Comparison of ENCODE assay signal across 11 cellular contexts in the genomic region with DNA sequence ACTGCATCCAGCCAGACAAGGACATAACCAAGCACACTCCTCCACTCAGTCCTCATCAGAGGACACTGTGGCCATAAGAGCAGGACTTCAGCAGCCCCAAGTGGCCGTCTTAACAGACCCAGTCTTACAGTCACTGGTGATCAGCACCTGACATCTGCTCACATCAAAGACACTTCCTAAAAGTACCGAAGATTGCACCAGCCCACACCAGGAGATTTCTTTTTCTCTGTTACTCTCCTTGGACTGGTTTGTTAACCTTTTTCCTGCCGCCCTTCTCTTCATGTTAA. TPM values are rescaled to one million over a fixed set of nuclear protein-coding genes. Genes with fewer than 3 reads are reported as not detected.
A peak's percentile ranks its signal among the peaks of the same experiment; 100 is the strongest.
DNase-seq lines count a peak whose midpoint lies in the region; ATAC-seq and TF ChIP-seq lines count a peak whose summit lies in the region.
"Had no signal": no experiment of that assay in that cellular context is flagged by ENCODE, and none has a peak within 500 bp of the region (broad histone marks: within the 10 kb centered on the region; RNA-seq: fewer than 3 reads in every experiment).

No MANE protein-coding gene starts in this region.

- H3K36me3 Mint-ChIP-seq in activated CD4-positive, alpha-beta T cell treated with anti-CD3 and anti-CD28 coated beads, Interleukin-2, amount 10 ng/mL, durations not matched to agents 24 days and 14 days (ENCODE audit: low read depth), result peaks cover 5% of the 10 kb centered on the region

- no peaks in the 10 kb centered on the region for H3K4me1 ChIP-seq in prostate gland (replicated peaks)

- H3K27me3 ChIP-seq in dorsolateral prefrontal cortex (peaks cover 0 to 18% (median 0%) of the 10 kb centered on the region in 45 donors), prostate gland (replicated peaks; ENCODE audit: insufficient read depth) (no peaks in the 10 kb centered on the region)
- H3K27me3 ChIP-seq: right atrium auricular region, SJCRH30 had no signal

- H3K9me3 ChIP-seq in prostate gland, result no peaks in the 10 kb centered on the region
- H3K9me3 ChIP-seq: heart left ventricle, right atrium auricular region, SJCRH30 had no signal

- ATAC-seq in GM21381 (IDR thresholded peaks at IDR 0.05; ENCODE audit: unreplicated experiment) (no peak), GM19455 (IDR thresholded peaks at IDR 0.05; ENCODE audit: unreplicated experiment) (no peak)

- peak overlapping the region; percentile 99 for H3K27ac Mint-ChIP-seq in activated CD4-positive, alpha-beta T cell treated with anti-CD3 and anti-CD28 coated beads, Interleukin-2, amount 10 ng/mL, durations not matched to agents 24 days and 14 days

- H3K4me1 Mint-ChIP-seq in activated CD4-positive, alpha-beta T cell treated with anti-CD3 and anti-CD28 coated beads, Interleukin-2, amount 10 ng/mL, durations not matched to agents 24 days and 14 days, result peaks cover 65% of the 10 kb centered on the region

- H3K27me3 Mint-ChIP-seq in activated CD4-positive, alpha-beta T cell treated with anti-CD3 and anti-CD28 coated beads, Interleukin-2, amount 10 ng/mL, durations not matched to agents 24 days and 14 days, result no peaks in the 10 kb centered on the region

- TF ChIP-seq CTCF in NB4 (IDR thresholded peaks at IDR 0.05; ENCODE audit: low read depth, low read length) (no peak), dorsolateral prefrontal cortex (IDR thresholded peaks at IDR 0.05 in 54 of 56, conservative IDR thresholded peaks at IDR 0.05 in 2 of 56; ENCODE audit: low read depth in 1 of 56, partially characterized antibody in 56 of 56) (peak in 24 of 56 donors; percentile 12 to 57 (median 34)), prostate gland (IDR thresholded peaks at IDR 0.05) (no peak)

- intact Hi-C loops in activated CD4-positive, alpha-beta T cell treated with anti-CD3 and anti-CD28 coated beads, Interleukin-2, amount 10 ng/mL, durations not matched to agents 24 days and 14 days (cut with micrococcal nuclease), result no loop called here
- intact Hi-C loops in dorsolateral prefrontal cortex (cut with DNase I), result loop anchor here (1.0 to 5.0 kb wide), 5 partner anchors 20 to 55 kb away; a partner anchor contains a TSS
- intact Hi-C loops in prostate gland (cut with DNase I), result no loop called here

- no peaks in the 10 kb centered on the region for H3K9me3 Mint-ChIP-seq in activated CD4-positive, alpha-beta T cell treated with anti-CD3 and anti-CD28 coated beads, Interleukin-2, amount 10 ng/mL, durations not matched to agents 24 days and 14 days

- H3K4me3 Mint-ChIP-seq in activated CD4-positive, alpha-beta T cell treated with anti-CD3 and anti-CD28 coated beads, Interleukin-2, amount 10 ng/mL, durations not matched to agents 24 days and 14 days, result peak overlapping the region; percentile 95

- DNase-seq in activated CD4-positive, alpha-beta T cell treated with anti-CD3 and anti-CD28 coated beads, Interleukin-2, amount 10 ng/mL, durations not matched to agents 24 days and 14 days, result no peak
- no peak for DNase-seq in activated CD4-positive, alpha-beta T cell treated with anti-CD3 and anti-CD28 coated beads, Interleukin-2, amount 50 U/mL, for 1 hour
- DNase-seq in NB4 (ENCODE audit: low read depth) (peak; percentile 25), dorsolateral prefrontal cortex (peak in 3 of 10 donors; percentile 59 to 71 (median 66)), renal cortical epithelial cell (ENCODE audit: low read depth) (peak; percentile 33), prostate gland (ENCODE audit: low spot score) (no peak)
- DNase-seq: SJCRH30 had no signal

- H3K4me3 ChIP-seq in NB4 (ENCODE audit: low read depth, low read length) (no peak overlapping the region), dorsolateral prefrontal cortex (peak overlapping the region in 15 of 59 donors; percentile 56 to 74 (median 61)), prostate gland (no peak overlapping the region)
- H3K4me3 ChIP-seq: SJCRH30 had no signal

- 45% methylated on average over 3 of the region's 3 CpGs for WGBS in prostate gland

- TF ChIP-seq POLR2A in NB4 (IDR thresholded peaks at IDR 0.05; ENCODE audit: extremely low read depth, insufficient read length) (no peak), prostate gland (IDR thresholded peaks at IDR 0.05) (no peak)

- H3K36me3 ChIP-seq in prostate gland, result no peaks in the 10 kb centered on the region
- H3K36me3 ChIP-seq: heart left ventricle, right atrium auricular region, SJCRH30 had no signal

- H3K27ac ChIP-seq in dorsolateral prefrontal cortex (peak overlapping the region in 45 of 59 donors; percentile 0 to 98 (median 88)), prostate gland (no peak overlapping the region)
- H3K27ac ChIP-seq: heart left ventricle, right atrium auricular region, SJCRH30 had no signal

RNA-seq across cellular contexts. Expression of a gene that starts 44.1 kb away (rescaled TPM):
- total RNA-seq in activated CD4-positive, alpha-beta T cell treated with anti-CD3 and anti-CD28 coated beads, Interleukin-2, amount 10 ng/mL, durations not matched to agents 24 days and 14 days, result 97.4 and 103 TPM in 2 replicates
- total RNA-seq in dorsolateral prefrontal cortex (100 to 1,000 TPM in 1 of 120 experiments, 10 to 100 TPM in 119; 47.0 to 101 (median 70.2) TPM), renal cortical epithelial cell (74.3 and 75.7 TPM in 2 replicates), prostate gland (10 to 100 TPM; 35.0 to 49.9 TPM)

RNA-seq across cellular contexts. Expression of a gene that starts 52.0 kb away (rescaled TPM):
- 166 and 167 TPM in 2 replicates for total RNA-seq in activated CD4-positive, alpha-beta T cell treated with anti-CD3 and anti-CD28 coated beads, Interleukin-2, amount 10 ng/mL, durations not matched to agents 24 days and 14 days
- total RNA-seq in dorsolateral prefrontal cortex, result 100 to 1,000 TPM in 74 of 120 experiments, 10 to 100 TPM in 46; 24.0 to 522 (median 118) TPM
- 255 and 504 TPM in 2 replicates for total RNA-seq in renal cortical epithelial cell
- 1 to 10 TPM; 3.1 to 8.0 TPM for total RNA-seq in prostate gland
- total RNA-seq: SJCRH30 had no signal

Comparison
In these comparisons a context has a peak if more than half of its experiments do, and no peak if none do; other contexts are left out.
1. DNase-seq: peak in NB4 (single experiment) and renal cortical epithelial cell (single experiment); none in activated CD4-positive, alpha-beta T cell treated with anti-CD3 and anti-CD28 coated beads, Interleukin-2, amount 10 ng/mL, durations not matched to agents 24 days and 14 days (single experiment), activated CD4-positive, alpha-beta T cell treated with anti-CD3 and anti-CD28 coated beads, Interleukin-2, amount 50 U/mL, for 1 hour (single experiment) and prostate gland (single experiment).
2. H3K27ac ChIP-seq: peak in dorsolateral prefrontal cortex (45 of 59); none in prostate gland (0 of 2).
3. intact Hi-C loops: an anchor here in dorsolateral prefrontal cortex (1.0 to 5.0 kb wide); none called in activated CD4-positive, alpha-beta T cell treated with anti-CD3 and anti-CD28 coated beads, Interleukin-2, amount 10 ng/mL, durations not matched to agents 24 days and 14 days and prostate gland.